In genomic region chr13:91405240-91405639, GRCh38 we compare ENCODE assay signal across 20 cellular contexts. TPM values are rescaled to one million over a fixed set of nuclear protein-coding genes. Genes with fewer than 3 reads are reported as not detected.
DNase-seq lines count a peak whose midpoint lies in the region; ATAC-seq, FAIRE-seq and TF ChIP-seq lines count a peak whose summit lies in the region.
"Had no signal": no experiment of that assay in that cellular context is flagged by ENCODE, and none has a peak within 500 bp of the region (broad histone marks: within the 10 kb centered on the region; RNA-seq: fewer than 3 reads in every experiment).

No MANE protein-coding gene starts in this region.

- DNase-seq in GM12891 (ENCODE audit: insufficient read length, low spot score) (no peak), PC-3 (no peak), GM19240 (ENCODE audit: insufficient read length, low spot score) (no peak), right lobe of liver (no peak)
- DNase-seq: activated naive CD8-positive, alpha-beta T cell treated with anti-CD3 and anti-CD28 coated beads for 36 hours; CD4-positive, CD25-positive, alpha-beta regulatory T cell; central memory CD4-positive, alpha-beta T cell; KBM-7; mucosa of descending colon; NCI-H446; SK-N-SH; transverse colon had no signal

- H3K27me3 ChIP-seq in PC-3 (ENCODE audit: low read length) (peaks cover 45% of the 10 kb centered on the region), right lobe of liver (no peaks in the 10 kb centered on the region)

- POLR2A ChIA-PET in PC-3 (lab: Charles Lee; ENCODE audit: unreplicated experiment), result no interaction called here

- intact Hi-C loops in PC-3 (cut with micrococcal nuclease) (no loop called here), right lobe of liver (cut with DNase I) (no loop called here)

- no peak overlapping the region for H3K4me2 ChIP-seq in PC-3 (ENCODE audit: low read length)
- H3K4me2 ChIP-seq: SK-N-SH had no signal

- no peaks in the 10 kb centered on the region for H3F3A ChIP-seq in PC-3 (ENCODE audit: low read length, unreplicated experiment)

- no peak overlapping the region for H2AFZ ChIP-seq in PC-3 (ENCODE audit: low read length)

- H3K4me3 ChIP-seq in PC-3 (ENCODE audit: low read length), result no peak overlapping the region
- H3K4me3 ChIP-seq in right lobe of liver, result no peak overlapping the region
- H3K4me3 ChIP-seq: gastroesophageal sphincter, mucosa of descending colon, transverse colon had no signal

- no peaks in the 10 kb centered on the region for H4K20me1 ChIP-seq in PC-3 (ENCODE audit: low read length)

- no peaks in the 10 kb centered on the region for H3K9me2 ChIP-seq in PC-3 (replicated peaks; ENCODE audit: low read length)
- H3K9me2 ChIP-seq: SK-N-SH had no signal

- TF ChIP-seq POLR2A in GM12891 (IDR thresholded peaks at IDR 0.05; ENCODE audit: low read depth, low read length) (no peak), right lobe of liver (IDR thresholded peaks at IDR 0.05) (no peak)

- H3K9ac ChIP-seq in PC-3 (ENCODE audit: low read length), result no peak overlapping the region
- H3K9ac ChIP-seq: SK-N-SH had no signal

- WGBS in right lobe of liver (ENCODE audit: insufficient coverage, low coverage, low lambda C conversion rate, missing lambda C conversion rate), result 73% methylated on average over 5 of the region's 6 CpGs

- no peaks in the 10 kb centered on the region for H3K4me1 ChIP-seq in PC-3 (ENCODE audit: insufficient read depth, low read length)
- no peaks in the 10 kb centered on the region for H3K4me1 ChIP-seq in right lobe of liver
- H3K4me1 ChIP-seq: gastroesophageal sphincter, transverse colon had no signal

- H3K9me3 ChIP-seq in PC-3 (ENCODE audit: low read length) (no peaks in the 10 kb centered on the region), right lobe of liver (no peaks in the 10 kb centered on the region)
- H3K9me3 ChIP-seq: gastroesophageal sphincter, mucosa of descending colon, SK-N-SH, transverse colon had no signal

- no peaks in the 10 kb centered on the region for H3K79me2 ChIP-seq in PC-3 (ENCODE audit: low read length)

- ATAC-seq in GM19351 (IDR thresholded peaks at IDR 0.05; ENCODE audit: unreplicated experiment) (peak; percentile 75), HG02610 (IDR thresholded peaks at IDR 0.05; ENCODE audit: unreplicated experiment) (peak; percentile 83), HG03159 (IDR thresholded peaks at IDR 0.05; ENCODE audit: unreplicated experiment) (peak; percentile 66), PC-3 (no peak), esophagus mucosa (no peak), right lobe of liver (no peak)
- ATAC-seq: gastroesophageal sphincter, mucosa of descending colon had no signal

- H3K27ac ChIP-seq in PC-3 (ENCODE audit: low read length), result no peak overlapping the region
- no peak overlapping the region for H3K27ac ChIP-seq in right lobe of liver
- H3K27ac ChIP-seq: gastroesophageal sphincter, transverse colon, VCaP had no signal

- no peaks in the 10 kb centered on the region for H3K36me3 ChIP-seq in PC-3 (ENCODE audit: low read depth, low read length)
- no peaks in the 10 kb centered on the region for H3K36me3 ChIP-seq in right lobe of liver
- H3K36me3 ChIP-seq: gastroesophageal sphincter, transverse colon had no signal

- CTCF ChIA-PET in PC-3 (lab: Charles Lee), result no interaction called here

- FAIRE-seq in GM12891 (lab: Jason Lieb, UNC), result peak; percentile 58
- FAIRE-seq: A204.1, keratinocyte had no signal

- TF ChIP-seq CTCF in PC-3 (conservative IDR thresholded peaks at IDR 0.05; ENCODE audit: low read depth, low read length) (no peak), right lobe of liver (IDR thresholded peaks at IDR 0.05) (no peak)

- BruUV-seq in PC-3 (replicated peaks; lab: Mats Ljungman, UMichigan), result no TSS peak

TF ChIP-seq in GM12891, 5 proteins besides CTCF, POLR2A, EP300 and RAD21:
- no peak for TF ChIP-seq POU2F2 (IDR thresholded peaks at IDR 0.05; ENCODE audit: low read depth, low read length)
- TF ChIP-seq TAF1 (IDR thresholded peaks at IDR 0.05; ENCODE audit: low read depth, low read length), result no peak
- TF ChIP-seq PAX5 (IDR thresholded peaks at IDR 0.05; ENCODE audit: insufficient read depth, low read length, severe bottlenecking), result no peak
- no peak for TF ChIP-seq POLR2AphosphoS5 (IDR thresholded peaks at IDR 0.05; ENCODE audit: low read depth, low read length)
- no peak for TF ChIP-seq SPI1 (IDR thresholded peaks at IDR 0.05; ENCODE audit: low read depth, low read length)

RNA-seq across cellular contexts. Expression of gene GPC5, which starts 6.8 kb away (rescaled TPM):
- polyA plus RNA-seq in GM12891 (2012; ENCODE audit: low read depth, missing spikeins), result 3.6 TPM
- total RNA-seq in PC-3 (2014; rRNA removed) (not detected in 2 replicates), esophagus mucosa (not detected), right lobe of liver (under 1 TPM; 0.12 to 0.99 (median 0.66) TPM)

RNA-seq across cellular contexts. Expression of gene MIR17HG, which starts 57.8 kb away (rescaled TPM):
- 2.8 TPM for polyA plus RNA-seq in GM12891 (2012; ENCODE audit: low read depth, missing spikeins)
- total RNA-seq in PC-3 (2014; rRNA removed), result 5.5 and 5.6 TPM in 2 replicates
- 3.5 TPM for total RNA-seq in esophagus mucosa
- total RNA-seq in right lobe of liver, result 1 to 10 TPM; 1.8 to 3.8 (median 2.4) TPM

Comparison
In these comparisons a context has a peak if more than half of its experiments do, and no peak if none do; other contexts are left out.
1. ATAC-seq: peak in GM19351 (single experiment), HG02610 (single experiment) and HG03159 (single experiment); none in PC-3 (single experiment), esophagus mucosa (single experiment) and right lobe of liver (0 of 4).